ENCODE assay signal across 33 cellular contexts in the genomic region with DNA sequence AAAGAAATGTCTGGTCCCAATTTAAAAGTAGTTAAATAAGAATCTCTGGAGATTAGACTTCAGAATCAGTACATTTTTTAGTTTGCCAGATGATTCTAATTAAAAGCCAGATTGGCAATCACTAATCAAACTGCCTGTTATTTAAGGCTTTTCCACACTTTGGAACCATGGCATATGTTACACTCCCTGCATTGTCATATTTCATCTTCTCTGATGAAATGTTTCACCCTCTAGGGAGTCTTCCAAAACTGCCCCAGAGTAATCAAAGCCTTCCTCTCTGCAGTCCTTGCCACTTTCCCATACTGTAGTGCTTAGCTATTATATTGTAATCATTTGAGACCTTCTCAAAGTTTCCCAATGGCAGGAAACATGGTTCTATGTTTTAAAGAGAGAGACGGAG. TPM values are rescaled to one million over a fixed set of nuclear protein-coding genes. Genes with fewer than 3 reads are reported as not detected.
"Had no signal": no experiment of that assay in that cellular context is flagged by ENCODE, and none has a peak within 500 bp of the region (broad histone marks: within the 10 kb centered on the region; RNA-seq: fewer than 3 reads in every experiment).

No MANE protein-coding gene starts in this region.

- H3K36me3 ChIP-seq: ascending aorta, cardiac muscle cell had no signal

- H3K4me1 ChIP-seq: ascending aorta had no signal

- H3K27me3 ChIP-seq: ascending aorta, cardiac muscle cell had no signal

- H3K4me3 ChIP-seq: ascending aorta, cardiac muscle cell had no signal

- DNase-seq: activated CD4-positive, alpha-beta memory T cell treated with anti-CD3 and anti-CD28 coated beads, Interleukin-2, amount 10 ng/mL, durations not matched to agents 7 days and 5 days; activated CD4-positive, alpha-beta T cell treated with anti-CD3 and anti-CD28 coated beads for 1 hour; activated CD4-positive, alpha-beta T cell treated with anti-CD3 and anti-CD28 coated beads for 36 hours; activated CD4-positive, alpha-beta T cell treated with anti-CD3 and anti-CD28 coated beads for 48 hours; activated CD4-positive, alpha-beta T cell treated with anti-CD3 and anti-CD28 coated beads, Interleukin-2, amount 10 ng/mL, durations not matched to agents 7 days and 5 days; activated CD4-positive, alpha-beta T cell treated with anti-CD3 and anti-CD28 coated beads, Interleukin-2, amount 50 U/mL, for 48 hours; activated CD4-positive, CD25-positive, alpha-beta regulatory T cell; activated CD8-positive, alpha-beta memory T cell treated with anti-CD3 and anti-CD28 coated beads for 24 hours; activated CD8-positive, alpha-beta memory T cell treated with anti-CD3 and anti-CD28 coated beads, Interleukin-2, amount 10 ng/mL, durations not matched to agents 7 days and 5 days; activated CD8-positive, alpha-beta memory T cell treated with anti-CD3 and anti-CD28 coated beads, Interleukin-2, amount 50 U/mL, for 48 hours; activated CD8-positive, alpha-beta T cell treated with anti-CD3 and anti-CD28 coated beads, Interleukin-2, amount 10 ng/mL, durations not matched to agents 7 days and 5 days; activated effector memory CD4-positive, alpha-beta T cell treated with Interleukin-2 at 50 U/mL for 16 hours; activated gamma-delta T cell; activated naive CD4-positive, alpha-beta T cell treated with anti-CD3 and anti-CD28 coated beads, Interleukin-2, amount 10 ng/mL, durations not matched to agents 7 days and 5 days; activated naive CD4-positive, alpha-beta T cell treated with Interleukin-2 at 50 U/mL for 16 hours; activated naive CD8-positive, alpha-beta T cell treated with anti-CD3 and anti-CD28 coated beads, Interleukin-2, amount 10 ng/mL, durations not matched to agents 7 days and 5 days; activated naive CD8-positive, alpha-beta T cell treated with anti-CD3 and anti-CD28 coated beads, Interleukin-2, amount 50 U/mL, for 24 hours; activated T-cell treated with anti-CD3 and anti-CD28 coated beads, Interleukin-2, amount 50 U/mL, for 24 hours; activated T-cell treated with anti-CD3 and anti-CD28 coated beads, Interleukin-2, amount 50 U/mL, for 48 hours; amygdala; anterior cingulate cortex; caudate nucleus; cerebellar nuclear complex; T-helper 1 cell; T-helper 2 cell; T-helper 9 cell had no signal

- ATAC-seq: activated CD4-positive, alpha-beta T cell treated with anti-CD3 and anti-CD28 coated beads for 36 hours; activated CD4-positive, CD25-positive, alpha-beta regulatory T cell treated with anti-CD3 and anti-CD28 coated beads, Interleukin-2, amount 50 U/mL, for 24 hours; activated CD8-positive, alpha-beta memory T cell treated with anti-CD3 and anti-CD28 coated beads, Interleukin-2, amount 10 ng/mL, durations not matched to agents 7 days and 5 days; activated CD8-positive, alpha-beta T cell treated with anti-CD3 and anti-CD28 coated beads, Interleukin-2, amount 10 ng/mL, durations not matched to agents 7 days and 5 days; activated naive CD8-positive, alpha-beta T cell treated with anti-CD3 and anti-CD28 coated beads, Interleukin-2, amount 50 U/mL, for 24 hours had no signal

- H3K27ac ChIP-seq: ascending aorta, cardiac muscle cell, VCaP had no signal

RNA-seq across cellular contexts. Expression of gene OR13C9, which starts 17.5 kb away (rescaled TPM):
- total RNA-seq: activated CD4-positive, alpha-beta memory T cell treated with anti-CD3 and anti-CD28 coated beads, Interleukin-2, amount 10 ng/mL, durations not matched to agents 7 days and 5 days; activated CD4-positive, alpha-beta T cell treated with anti-CD3 and anti-CD28 coated beads for 36 hours; activated CD4-positive, alpha-beta T cell treated with anti-CD3 and anti-CD28 coated beads, Interleukin-2, amount 10 ng/mL, durations not matched to agents 7 days and 5 days; activated CD8-positive, alpha-beta memory T cell treated with anti-CD3 and anti-CD28 coated beads, Interleukin-2, amount 10 ng/mL, durations not matched to agents 7 days and 5 days; activated CD8-positive, alpha-beta T cell treated with anti-CD3 and anti-CD28 coated beads, Interleukin-2, amount 10 ng/mL, durations not matched to agents 7 days and 5 days; activated naive CD8-positive, alpha-beta T cell treated with anti-CD3 and anti-CD28 coated beads, Interleukin-2, amount 10 ng/mL, durations not matched to agents 7 days and 5 days; activated T-helper 2 cell treated with anti-CD3 and anti-CD28 coated beads, Interferon-gamma antibody, Interleukin-2, Interleukin-4, amounts not matched to agents 10 μg/mL and 5 μg/mL and 100 μg/mL, durations not matched to agents 14 hours and 24 hours and 36 hours; ascending aorta; bronchial epithelial cell; chondrocyte had no signal

RNA-seq across cellular contexts. Expression of gene OR13C2, which starts 30.0 kb away (rescaled TPM):
- total RNA-seq: activated CD4-positive, alpha-beta memory T cell treated with anti-CD3 and anti-CD28 coated beads, Interleukin-2, amount 10 ng/mL, durations not matched to agents 7 days and 5 days; activated CD4-positive, alpha-beta T cell treated with anti-CD3 and anti-CD28 coated beads for 36 hours; activated CD4-positive, alpha-beta T cell treated with anti-CD3 and anti-CD28 coated beads, Interleukin-2, amount 10 ng/mL, durations not matched to agents 7 days and 5 days; activated CD8-positive, alpha-beta memory T cell treated with anti-CD3 and anti-CD28 coated beads, Interleukin-2, amount 10 ng/mL, durations not matched to agents 7 days and 5 days; activated CD8-positive, alpha-beta T cell treated with anti-CD3 and anti-CD28 coated beads, Interleukin-2, amount 10 ng/mL, durations not matched to agents 7 days and 5 days; activated naive CD8-positive, alpha-beta T cell treated with anti-CD3 and anti-CD28 coated beads, Interleukin-2, amount 10 ng/mL, durations not matched to agents 7 days and 5 days; activated T-helper 2 cell treated with anti-CD3 and anti-CD28 coated beads, Interferon-gamma antibody, Interleukin-2, Interleukin-4, amounts not matched to agents 10 μg/mL and 5 μg/mL and 100 μg/mL, durations not matched to agents 14 hours and 24 hours and 36 hours; ascending aorta; bronchial epithelial cell; chondrocyte had no signal

RNA-seq across cellular contexts. Expression of gene OR13C5, which starts 36.3 kb away (rescaled TPM):
- total RNA-seq: activated CD4-positive, alpha-beta memory T cell treated with anti-CD3 and anti-CD28 coated beads, Interleukin-2, amount 10 ng/mL, durations not matched to agents 7 days and 5 days; activated CD4-positive, alpha-beta T cell treated with anti-CD3 and anti-CD28 coated beads for 36 hours; activated CD4-positive, alpha-beta T cell treated with anti-CD3 and anti-CD28 coated beads, Interleukin-2, amount 10 ng/mL, durations not matched to agents 7 days and 5 days; activated CD8-positive, alpha-beta memory T cell treated with anti-CD3 and anti-CD28 coated beads, Interleukin-2, amount 10 ng/mL, durations not matched to agents 7 days and 5 days; activated CD8-positive, alpha-beta T cell treated with anti-CD3 and anti-CD28 coated beads, Interleukin-2, amount 10 ng/mL, durations not matched to agents 7 days and 5 days; activated naive CD8-positive, alpha-beta T cell treated with anti-CD3 and anti-CD28 coated beads, Interleukin-2, amount 10 ng/mL, durations not matched to agents 7 days and 5 days; activated T-helper 2 cell treated with anti-CD3 and anti-CD28 coated beads, Interferon-gamma antibody, Interleukin-2, Interleukin-4, amounts not matched to agents 10 μg/mL and 5 μg/mL and 100 μg/mL, durations not matched to agents 14 hours and 24 hours and 36 hours; ascending aorta; bronchial epithelial cell; chondrocyte had no signal

RNA-seq across cellular contexts. Expression of gene OR13D1, which starts 58.8 kb away (rescaled TPM):
- total RNA-seq: activated CD4-positive, alpha-beta memory T cell treated with anti-CD3 and anti-CD28 coated beads, Interleukin-2, amount 10 ng/mL, durations not matched to agents 7 days and 5 days; activated CD4-positive, alpha-beta T cell treated with anti-CD3 and anti-CD28 coated beads for 36 hours; activated CD4-positive, alpha-beta T cell treated with anti-CD3 and anti-CD28 coated beads, Interleukin-2, amount 10 ng/mL, durations not matched to agents 7 days and 5 days; activated CD8-positive, alpha-beta memory T cell treated with anti-CD3 and anti-CD28 coated beads, Interleukin-2, amount 10 ng/mL, durations not matched to agents 7 days and 5 days; activated CD8-positive, alpha-beta T cell treated with anti-CD3 and anti-CD28 coated beads, Interleukin-2, amount 10 ng/mL, durations not matched to agents 7 days and 5 days; activated naive CD8-positive, alpha-beta T cell treated with anti-CD3 and anti-CD28 coated beads, Interleukin-2, amount 10 ng/mL, durations not matched to agents 7 days and 5 days; activated T-helper 2 cell treated with anti-CD3 and anti-CD28 coated beads, Interferon-gamma antibody, Interleukin-2, Interleukin-4, amounts not matched to agents 10 μg/mL and 5 μg/mL and 100 μg/mL, durations not matched to agents 14 hours and 24 hours and 36 hours; ascending aorta; bronchial epithelial cell; cardiac muscle cell; chondrocyte had no signal
